Comparison of ENCODE assay signal across 23 cellular contexts in the genomic region with DNA sequence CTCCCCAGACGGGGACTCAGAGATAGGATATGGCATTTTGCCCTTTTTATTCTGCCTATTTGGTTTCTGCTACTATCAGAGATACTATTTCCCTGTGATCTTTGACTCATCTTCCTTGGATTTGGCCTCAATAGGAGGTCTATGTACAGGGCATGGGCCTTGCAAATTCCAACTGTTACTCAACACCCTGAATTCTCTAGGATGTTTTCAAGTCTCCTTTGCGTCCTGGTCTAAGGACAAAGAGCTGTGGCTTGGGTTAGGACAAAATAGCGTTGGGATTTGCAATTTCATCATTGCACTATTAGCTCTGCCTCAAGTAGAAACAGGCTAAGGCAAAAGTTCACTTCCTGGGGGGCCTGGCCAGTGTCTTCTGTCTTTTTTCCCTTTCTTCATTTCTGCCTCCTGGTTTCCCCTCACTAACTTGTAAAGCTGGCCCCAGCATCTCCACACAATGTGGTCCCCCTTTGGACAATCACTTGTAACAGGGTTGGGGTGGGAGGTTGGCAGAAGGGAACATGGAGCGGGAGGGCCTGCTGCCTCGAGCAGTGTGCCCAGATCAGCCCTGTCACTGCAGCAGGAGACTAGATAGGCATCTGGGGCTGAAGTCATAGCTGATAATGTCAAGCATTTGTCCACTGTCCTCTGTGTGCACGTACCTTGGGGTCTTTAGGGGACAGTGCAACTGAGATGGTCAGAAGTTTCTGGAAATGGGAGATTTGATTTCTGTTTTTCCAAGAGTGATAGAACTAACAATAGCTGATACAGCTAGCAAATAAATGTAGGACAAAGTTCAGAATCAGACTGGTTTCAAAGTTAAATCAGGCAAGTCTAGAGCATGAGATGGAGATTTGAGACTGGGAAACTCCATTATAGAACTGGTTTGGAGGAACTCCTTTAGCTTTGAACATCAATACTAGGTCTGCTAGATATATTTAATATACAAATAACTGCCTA. TPM values are rescaled to one million over a fixed set of nuclear protein-coding genes. Genes with fewer than 3 reads are reported as not detected.
"Had no signal": no experiment of that assay in that cellular context is flagged by ENCODE, and none has a peak within 500 bp of the region (broad histone marks: within the 10 kb centered on the region; RNA-seq: fewer than 3 reads in every experiment).

No MANE protein-coding gene starts in this region.

- H3K9me3 ChIP-seq: tibial artery had no signal

- H3K27me3 ChIP-seq: dorsolateral prefrontal cortex, tibial artery had no signal

- ATAC-seq: activated naive CD4-positive, alpha-beta T cell treated with anti-CD3 and anti-CD28 coated beads, Interleukin-2, amount 50 U/mL, for 72 hours; stimulated activated naive B cell treated with anti-CD40 and anti-IgM and Interleukin-4, amounts not matched to agents 10 μg/mL and 1 μg/mL and 100 μg/mL, for 72 hours had no signal

- H3K36me3 ChIP-seq: tibial artery had no signal

- FAIRE-seq: islet of Langerhans, urothelium cell line had no signal

- DNase-seq: activated CD4-positive, alpha-beta T cell treated with anti-CD3 and anti-CD28 coated beads, Interleukin-2, amount 50 U/mL, for 4 hours; activated gamma-delta T cell treated with Interleukin-2 at 50 U/mL for 16 hours; amniotic stem cell; central memory CD4-positive, alpha-beta T cell; dorsolateral prefrontal cortex; endodermal cell; foreskin fibroblast; hippocampal formation; left cardiac atrium; mammary epithelial cell; midbrain; occipital lobe; stimulated activated CD4-positive, alpha-beta T cell treated with anti-CD3 and anti-CD28 coated beads, Interleukin-4, amount 100 ng/mL, for 4 hours; stimulated activated naive B cell treated with anti-CD40 and anti-IgM and Interleukin-4, amounts not matched to agents 10 μg/mL and 1 μg/mL and 100 μg/mL, for 72 hours; substantia nigra; SW 1271; T-helper 2 cell; tibial artery had no signal

- H3K4me3 ChIP-seq: dorsolateral prefrontal cortex, tibial artery had no signal

- H3K4me1 ChIP-seq: tibial artery had no signal

- H3K27ac ChIP-seq: dorsolateral prefrontal cortex, epithelial cell of prostate, tibial artery had no signal

RNA-seq across cellular contexts. Expression of gene FAM47E, which starts 29.2 kb away (rescaled TPM):
- total RNA-seq: activated naive CD4-positive, alpha-beta T cell treated with anti-CD3 and anti-CD28 coated beads, Interleukin-2, amount 50 U/mL, for 72 hours; activated T-helper 1 cell treated with anti-CD3 and anti-CD28 coated beads, Interleukin-12 subunit alpha, Interleukin-12 subunit beta, Interleukin-2, Interleukin-4 antibody, amounts not matched to agents 30 ng/mL and 10 ng/mL and 1 ng/mL, durations not matched to agents 14 hours and 24 hours and 36 hours had no signal
